29 cellular contexts compared by ENCODE assay signal in genomic region chr16:6753553-6753952, GRCh38.
"Had no signal": no experiment of that assay in that cellular context is flagged by ENCODE, and none has a peak within 500 bp of the region (broad histone marks: within the 10 kb centered on the region; RNA-seq: fewer than 3 reads in every experiment).

No MANE protein-coding gene starts in this region.

- ATAC-seq: activated T-cell treated with anti-CD3 and anti-CD28 coated beads, Interleukin-2, amount 50 U/mL, for 72 hours; Panc1; Right ventricle myocardium inferior; T-cell had no signal

- H3K27ac ChIP-seq: brain microvascular endothelial cell, SK-N-MC had no signal

- DNase-seq: activated B cell treated with CpG ODN at 0.5 μM for 24 hours; activated CD4-positive, alpha-beta memory T cell treated with anti-CD3 and anti-CD28 coated beads for 36 hours; activated CD4-positive, alpha-beta T cell treated with anti-CD3 and anti-CD28 coated beads for 1 hour; activated CD4-positive, alpha-beta T cell treated with anti-CD3 and anti-CD28 coated beads, Interleukin-2, amount 10 ng/mL, durations not matched to agents 24 days and 14 days; activated gamma-delta T cell treated with Interleukin-2 at 50 U/mL for 16 hours; activated naive CD4-positive, alpha-beta T cell treated with anti-CD3 and anti-CD28 coated beads, Interleukin-2, amount 10 ng/mL, durations not matched to agents 7 days and 5 days; activated naive CD8-positive, alpha-beta T cell treated with anti-CD3 and anti-CD28 coated beads for 36 hours; activated T-cell treated with anti-CD3 and anti-CD28 coated beads, Interleukin-2, amount 50 U/mL, for 72 hours; brain microvascular endothelial cell; MG63; MV-4-11; NCI-H1092 treated with DMSO at 0.1 percent for 48 hours; NCI-H1417 treated with DMSO at 0.1 percent for 48 hours; NCI-H1694; NCI-H2029; NCI-H2107; NCI-H2171 treated with DMSO at 0.1 percent for 48 hours; NCI-H510A treated with DMSO at 0.1 percent for 48 hours; NCI-H69; NK-92 treated with Interleukin-12 subunit alpha and Interleukin-12 subunit beta, amount 100 ng/mL, for 24 hours; OCI-M1; RPMI8226; T-cell; T-helper 2 cell; T1000 had no signal

- H3K27me3 ChIP-seq: brain microvascular endothelial cell, MG63 had no signal

- H3K36me3 Mint-ChIP-seq: activated CD4-positive, alpha-beta memory T cell treated with anti-CD3 and anti-CD28 coated beads for 36 hours; activated naive CD4-positive, alpha-beta T cell treated with anti-CD3 and anti-CD28 coated beads, Interleukin-2, amount 10 ng/mL, durations not matched to agents 7 days and 5 days; activated naive CD8-positive, alpha-beta T cell treated with anti-CD3 and anti-CD28 coated beads for 36 hours; T-cell had no signal

- H3K36me3 ChIP-seq: brain microvascular endothelial cell, MG63 had no signal

- H3K4me1 Mint-ChIP-seq: activated B cell treated with CpG ODN at 0.5 μM for 24 hours; activated CD4-positive, alpha-beta T cell treated with anti-CD3 and anti-CD28 coated beads, Interleukin-2, amount 10 ng/mL, durations not matched to agents 24 days and 14 days; activated naive CD4-positive, alpha-beta T cell treated with anti-CD3 and anti-CD28 coated beads, Interleukin-2, amount 10 ng/mL, durations not matched to agents 7 days and 5 days; activated naive CD8-positive, alpha-beta T cell treated with anti-CD3 and anti-CD28 coated beads for 36 hours; T-cell had no signal

- H3K27me3 Mint-ChIP-seq: activated B cell treated with CpG ODN at 0.5 μM for 24 hours; activated CD4-positive, alpha-beta memory T cell treated with anti-CD3 and anti-CD28 coated beads for 36 hours; activated CD4-positive, alpha-beta T cell treated with anti-CD3 and anti-CD28 coated beads, Interleukin-2, amount 10 ng/mL, durations not matched to agents 24 days and 14 days; activated naive CD4-positive, alpha-beta T cell treated with anti-CD3 and anti-CD28 coated beads, Interleukin-2, amount 10 ng/mL, durations not matched to agents 7 days and 5 days; activated naive CD8-positive, alpha-beta T cell treated with anti-CD3 and anti-CD28 coated beads for 36 hours; T-cell had no signal

- H3K4me3 Mint-ChIP-seq: activated B cell treated with CpG ODN at 0.5 μM for 24 hours; activated CD4-positive, alpha-beta memory T cell treated with anti-CD3 and anti-CD28 coated beads for 36 hours; activated CD4-positive, alpha-beta T cell treated with anti-CD3 and anti-CD28 coated beads, Interleukin-2, amount 10 ng/mL, durations not matched to agents 24 days and 14 days; activated naive CD4-positive, alpha-beta T cell treated with anti-CD3 and anti-CD28 coated beads, Interleukin-2, amount 10 ng/mL, durations not matched to agents 7 days and 5 days; activated naive CD8-positive, alpha-beta T cell treated with anti-CD3 and anti-CD28 coated beads for 36 hours; activated T-cell treated with anti-CD3 and anti-CD28 coated beads, Interleukin-2, amount 50 U/mL, for 72 hours; T-cell had no signal

- H3K4me3 ChIP-seq: MG63, SK-N-MC had no signal

- H3K27ac Mint-ChIP-seq: activated B cell treated with CpG ODN at 0.5 μM for 24 hours; activated CD4-positive, alpha-beta memory T cell treated with anti-CD3 and anti-CD28 coated beads for 36 hours; activated CD4-positive, alpha-beta T cell treated with anti-CD3 and anti-CD28 coated beads, Interleukin-2, amount 10 ng/mL, durations not matched to agents 24 days and 14 days; activated naive CD4-positive, alpha-beta T cell treated with anti-CD3 and anti-CD28 coated beads, Interleukin-2, amount 10 ng/mL, durations not matched to agents 7 days and 5 days; activated naive CD8-positive, alpha-beta T cell treated with anti-CD3 and anti-CD28 coated beads for 36 hours; activated T-cell treated with anti-CD3 and anti-CD28 coated beads, Interleukin-2, amount 50 U/mL, for 72 hours; activated T-helper 2 cell treated with anti-CD3 and anti-CD28 coated beads, Interferon-gamma antibody, Interleukin-2, Interleukin-4, amounts not matched to agents 10 μg/mL and 5 μg/mL and 100 μg/mL, durations not matched to agents 14 hours and 24 hours and 36 hours; T-cell had no signal

- H3K9me3 ChIP-seq: MG63 had no signal
